In the genomic region with DNA sequence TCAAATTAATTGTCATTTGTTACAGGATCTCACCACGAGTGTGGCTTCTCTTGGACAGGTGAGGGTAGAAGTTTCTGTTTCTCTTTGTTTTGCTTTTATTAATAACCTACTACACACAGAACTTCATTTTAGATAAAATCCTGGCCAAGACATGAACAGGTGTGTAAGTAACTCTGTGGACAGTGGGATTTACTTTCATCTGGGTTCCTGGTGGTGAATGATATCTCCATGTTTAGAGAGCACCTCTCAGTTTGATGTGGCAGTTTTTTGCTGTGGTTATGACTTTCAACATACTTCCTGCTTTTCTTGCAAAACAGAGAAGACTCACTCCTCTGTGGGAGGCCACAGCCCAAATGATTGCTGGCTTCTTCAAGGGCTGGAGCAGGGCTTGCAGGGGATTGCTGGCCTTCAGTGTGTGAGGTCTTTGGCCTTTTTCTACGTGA, we compare ENCODE assay signal across 9 cellular contexts.
DNase-seq lines count a peak whose midpoint lies in the region; ATAC-seq and FAIRE-seq lines count a peak whose summit lies in the region.
"Had no signal": no experiment of that assay in that cellular context is flagged by ENCODE, and none has a peak within 500 bp of the region (broad histone marks: within the 10 kb centered on the region; RNA-seq: fewer than 3 reads in every experiment).

No MANE protein-coding gene starts in this region.

- H3K27ac ChIP-seq in effector memory CD4-positive, alpha-beta T cell (ENCODE audit: insufficient read depth, low read length, poor library complexity, severe bottlenecking): peak overlapping the region; percentile 53
- H3K27ac ChIP-seq in small intestine (ENCODE audit: low read depth in 1 of 2, low read length in 1 of 2): peak overlapping the region; percentile 76 to 95
- no peak overlapping the region for H3K27ac ChIP-seq in neuronal stem cell (replicated peaks; ENCODE audit: low read length)
- H3K27ac ChIP-seq: ovary had no signal

- H3K14ac ChIP-seq in neuronal stem cell (ENCODE audit: low read length): no peak overlapping the region

- H3K4ac ChIP-seq in neuronal stem cell (ENCODE audit: low read length): no peak overlapping the region

- no peak overlapping the region for H2BK120ac ChIP-seq in neuronal stem cell (ENCODE audit: low read depth, low read length)

- H2AK5ac ChIP-seq in neuronal stem cell (ENCODE audit: low read depth, low read length): no peak overlapping the region

- ATAC-seq in GM18858 (IDR thresholded peaks at IDR 0.05; ENCODE audit: unreplicated experiment) (peak; percentile 37), HG02973 (IDR thresholded peaks at IDR 0.05; ENCODE audit: unreplicated experiment) (peak; percentile 30), GM18873 (IDR thresholded peaks at IDR 0.05; ENCODE audit: low FRiP score, unreplicated experiment) (no peak)

- H2BK15ac ChIP-seq in neuronal stem cell (ENCODE audit: low read length): no peak overlapping the region

- no peaks in the 10 kb centered on the region for H3K36me3 ChIP-seq in effector memory CD4-positive, alpha-beta T cell (ENCODE audit: control insufficient read depth, insufficient read depth, low read length)
- H3K36me3 ChIP-seq in small intestine (ENCODE audit: control insufficient read depth in 2 of 2, insufficient read depth in 2 of 2, low read length in 2 of 2): no peaks in the 10 kb centered on the region
- no peaks in the 10 kb centered on the region for H3K36me3 ChIP-seq in neuronal stem cell (replicated peaks in 1 of 2; ENCODE audit: control insufficient read depth in 2 of 2, insufficient read depth in 2 of 2, low read length in 2 of 2)
- H3K36me3 ChIP-seq: ovary had no signal

- DNase-seq in SW480 (ENCODE audit: low spot score): peak; percentile 48
- DNase-seq in effector memory CD4-positive, alpha-beta T cell: peak in 1 of 3 donors; percentile 8
- peak; percentile 51 for DNase-seq in small intestine
- DNase-seq in NCI-H446 treated with DMSO at 0.1 percent for 48 hours (lab: John Stamatoyannopoulos, UW): no peak
- DNase-seq in neuronal stem cell (ENCODE audit: low spot score): no peak

- no peak overlapping the region for H2BK12ac ChIP-seq in neuronal stem cell (ENCODE audit: low read length)

- no peak overlapping the region for H3K9ac ChIP-seq in neuronal stem cell (ENCODE audit: low read depth, low read length, poor library complexity)

- H3K4me1 ChIP-seq in effector memory CD4-positive, alpha-beta T cell (ENCODE audit: control insufficient read depth, insufficient read depth, low read length, poor library complexity, severe bottlenecking): peaks cover 26% of the 10 kb centered on the region
- peaks cover 0 to 3% of the 10 kb centered on the region in 2 donors for H3K4me1 ChIP-seq in small intestine (ENCODE audit: control insufficient read depth in 2 of 2, insufficient read depth in 1 of 2, low read depth in 1 of 2, low read length in 1 of 2)
- no peaks in the 10 kb centered on the region for H3K4me1 ChIP-seq in neuronal stem cell (ENCODE audit: control insufficient read depth in 2 of 2, insufficient read depth in 1 of 2, low read depth in 1 of 2, low read length in 2 of 2)

- no peak overlapping the region for H3K18ac ChIP-seq in neuronal stem cell (ENCODE audit: low read length)

- H3K27me3 ChIP-seq in effector memory CD4-positive, alpha-beta T cell (replicated peaks; ENCODE audit: control insufficient read depth, insufficient read depth, low read length, poor library complexity, severe bottlenecking): no peaks in the 10 kb centered on the region
- no peaks in the 10 kb centered on the region for H3K27me3 ChIP-seq in small intestine (ENCODE audit: control insufficient read depth in 2 of 2, insufficient read depth in 2 of 2, low read length in 2 of 2)
- H3K27me3 ChIP-seq in neuronal stem cell (ENCODE audit: control insufficient read depth in 3 of 3, insufficient read depth in 3 of 3, low read depth in 1 of 3, low read length in 3 of 3): no peaks in the 10 kb centered on the region
- H3K27me3 ChIP-seq: ovary had no signal

- H2AFZ ChIP-seq in neuronal stem cell (ENCODE audit: low read length): no peak overlapping the region

- H4K8ac ChIP-seq in neuronal stem cell (ENCODE audit: low read depth, low read length): no peak overlapping the region

- WGBS in small intestine, 3 donors: 31 to 44% (median 35%) methylated on average over 2 of the region's 2 CpGs
- no CpG with 5 or more reads among the region's 2 CpGs for WGBS in neuronal stem cell (ENCODE audit: extremely low coverage in 2 of 2, insufficient read length in 2 of 2, insufficient replicate concordance in 1 of 2), 2 donors

- no peaks in the 10 kb centered on the region for H3K79me1 ChIP-seq in neuronal stem cell (ENCODE audit: low read depth, low read length)

- H2BK5ac ChIP-seq in neuronal stem cell (ENCODE audit: low read length): no peak overlapping the region

- H3K23ac ChIP-seq in neuronal stem cell (ENCODE audit: low read depth, low read length, poor library complexity): no peak overlapping the region

- FAIRE-seq in small intestine (lab: Jason Lieb, UNC): no peak

- no peak overlapping the region for H4K91ac ChIP-seq in neuronal stem cell (ENCODE audit: low read depth, low read length, poor library complexity)

- H3K9me3 ChIP-seq in effector memory CD4-positive, alpha-beta T cell (ENCODE audit: control insufficient read depth, low read length): no peaks in the 10 kb centered on the region
- H3K9me3 ChIP-seq in small intestine (ENCODE audit: control insufficient read depth, low read depth) (no peaks in the 10 kb centered on the region), neuronal stem cell (replicated peaks in 1 of 2; ENCODE audit: control insufficient read depth in 2 of 2, insufficient read depth in 1 of 2, low read depth in 1 of 2, low read length in 2 of 2) (peaks cover 0 to 2% of the 10 kb centered on the region in 2 donors)
- H3K9me3 ChIP-seq: ovary had no signal

- H3K4me2 ChIP-seq in neuronal stem cell (ENCODE audit: insufficient read depth, low read length, poor library complexity, severe bottlenecking): no peak overlapping the region

- no peak overlapping the region for H3K4me3 ChIP-seq in effector memory CD4-positive, alpha-beta T cell (ENCODE audit: insufficient read depth, low read depth, low read length, poor library complexity, severe bottlenecking)
- H3K4me3 ChIP-seq in small intestine (ENCODE audit: low read depth in 1 of 2, low read length in 2 of 2) (no peak overlapping the region), neuronal stem cell (ENCODE audit: low read length in 2 of 2) (no peak overlapping the region)
- H3K4me3 ChIP-seq: ovary had no signal

Comparison
In these comparisons a context has a peak if more than half of its experiments do, and no peak if none do; other contexts are left out.
1. DNase-seq: peak in SW480 (single experiment) and small intestine (single experiment); none in NCI-H446 treated with DMSO at 0.1 percent for 48 hours (single experiment) and neuronal stem cell (single experiment).